Comparison of ENCODE assay signal across 8 cellular contexts in genomic region chrX:68498044-68498507, GRCh38. TPM values are rescaled to one million over a fixed set of nuclear protein-coding genes. Genes with fewer than 3 reads are reported as not detected.
DNase-seq lines count a peak whose midpoint lies in the region; ATAC-seq and TF ChIP-seq lines count a peak whose summit lies in the region.

No MANE protein-coding gene starts in this region.

- peak overlapping the region; percentile 60 for H3K4me3 ChIP-seq in cardiac muscle cell
- peak overlapping the region; percentile 68 to 89 (median 82) for H3K4me3 ChIP-seq in subcutaneous abdominal adipose tissue (ENCODE audit: low read depth in 1 of 5, low read length in 5 of 5)

- peaks cover 2% of the 10 kb centered on the region for H3K36me3 Mint-ChIP-seq in activated T-helper 1 cell treated with anti-CD3 and anti-CD28 coated beads, Interleukin-12 subunit alpha, Interleukin-12 subunit beta, Interleukin-2, Interleukin-4 antibody, amounts not matched to agents 30 ng/mL and 10 ng/mL and 1 ng/mL, durations not matched to agents 14 hours and 24 hours and 36 hours (ENCODE audit: low read depth)
- no peaks in the 10 kb centered on the region for H3K36me3 Mint-ChIP-seq in immature natural killer cell

- H3K9me3 Mint-ChIP-seq in activated T-helper 1 cell treated with anti-CD3 and anti-CD28 coated beads, Interleukin-12 subunit alpha, Interleukin-12 subunit beta, Interleukin-2, Interleukin-4 antibody, amounts not matched to agents 30 ng/mL and 10 ng/mL and 1 ng/mL, durations not matched to agents 14 hours and 24 hours and 36 hours = no peaks in the 10 kb centered on the region
- H3K9me3 Mint-ChIP-seq in immature natural killer cell = no peaks in the 10 kb centered on the region

- TF ChIP-seq CTCF in cardiac muscle cell (IDR thresholded peaks at IDR 0.05; ENCODE audit: low read depth, low read length) (peak; percentile 14), GM13977 (IDR thresholded peaks at IDR 0.05; ENCODE audit: extremely low read depth, insufficient read depth, missing control alignments) (no peak)

- H3K9me3 ChIP-seq in cardiac muscle cell (ENCODE audit: low read depth) = no peaks in the 10 kb centered on the region
- H3K9me3 ChIP-seq in subcutaneous abdominal adipose tissue (ENCODE audit: control insufficient read depth in 5 of 5, low read length in 5 of 5) = no peaks in the 10 kb centered on the region

- no peaks in the 10 kb centered on the region for H3K36me3 ChIP-seq in cardiac muscle cell
- H3K36me3 ChIP-seq in subcutaneous abdominal adipose tissue (ENCODE audit: control insufficient read depth in 5 of 5, insufficient read depth in 5 of 5, low read length in 5 of 5) = no peaks in the 10 kb centered on the region

- peak overlapping the region; percentile 96 for H3K27ac Mint-ChIP-seq in activated T-helper 1 cell treated with anti-CD3 and anti-CD28 coated beads, Interleukin-12 subunit alpha, Interleukin-12 subunit beta, Interleukin-2, Interleukin-4 antibody, amounts not matched to agents 30 ng/mL and 10 ng/mL and 1 ng/mL, durations not matched to agents 14 hours and 24 hours and 36 hours
- peak overlapping the region; percentile 89 to 98 (median 96) for H3K27ac Mint-ChIP-seq in immature natural killer cell

- no peaks in the 10 kb centered on the region for H3K27me3 Mint-ChIP-seq in activated T-helper 1 cell treated with anti-CD3 and anti-CD28 coated beads, Interleukin-12 subunit alpha, Interleukin-12 subunit beta, Interleukin-2, Interleukin-4 antibody, amounts not matched to agents 30 ng/mL and 10 ng/mL and 1 ng/mL, durations not matched to agents 14 hours and 24 hours and 36 hours (ENCODE audit: insufficient read depth)
- peaks cover 4 to 6% (median 4%) of the 10 kb centered on the region in 3 donors for H3K27me3 Mint-ChIP-seq in immature natural killer cell (ENCODE audit: low read depth in 3 of 3)

- in situ Hi-C loops in GM13977 (cut with MboI; ENCODE audit: low pct_unique_long_range_greater_than_20kb, low sequenced_read_pairs, unreplicated experiment) = no loop called here

- peaks cover under 1% of the 10 kb centered on the region for H3K4me1 Mint-ChIP-seq in activated T-helper 1 cell treated with anti-CD3 and anti-CD28 coated beads, Interleukin-12 subunit alpha, Interleukin-12 subunit beta, Interleukin-2, Interleukin-4 antibody, amounts not matched to agents 30 ng/mL and 10 ng/mL and 1 ng/mL, durations not matched to agents 14 hours and 24 hours and 36 hours (ENCODE audit: low read depth)
- peaks cover 18 to 47% of the 10 kb centered on the region in 2 donors for H3K4me1 Mint-ChIP-seq in immature natural killer cell

- intact Hi-C loops in left ventricle myocardium superior (cut with micrococcal nuclease) = no loop called here
- intact Hi-C loops in activated T-helper 1 cell treated with anti-CD3 and anti-CD28 coated beads, Interleukin-12 subunit alpha, Interleukin-12 subunit beta, Interleukin-2, Interleukin-4 antibody, amounts not matched to agents 30 ng/mL and 10 ng/mL and 1 ng/mL, durations not matched to agents 14 hours and 24 hours and 36 hours (cut with micrococcal nuclease) = loop anchor here (2.0 to 5.0 kb wide), 2 partner anchors 667 to 1634 kb away; partner anchors contain the start of genes IGBP1 and PJA1

- ATAC-seq in left ventricle myocardium superior = no peak
- ATAC-seq in GM21390 (IDR thresholded peaks at IDR 0.05; ENCODE audit: unreplicated experiment) = no peak

- DNase-seq in cardiac muscle cell (ENCODE audit: low read depth in 1 of 2, low spot score in 1 of 2) (no peak), left ventricle myocardium superior (no peak), immature natural killer cell (peak in 1 of 3 donors; percentile 2), iPS-NIHi11 (ENCODE audit: low spot score) (no peak), GM13977 (ENCODE audit: low spot score) (no peak)
- DNase-seq in activated T-helper 1 cell treated with anti-CD3 and anti-CD28 coated beads, Interleukin-12 subunit alpha, Interleukin-12 subunit beta, Interleukin-2, Interleukin-4 antibody, amounts not matched to agents 30 ng/mL and 10 ng/mL and 1 ng/mL, durations not matched to agents 14 hours and 24 hours and 36 hours (ENCODE audit: low spot score) = no peak

- H3K27me3 ChIP-seq in cardiac muscle cell (no peaks in the 10 kb centered on the region), subcutaneous abdominal adipose tissue (ENCODE audit: control insufficient read depth in 5 of 5, insufficient read depth in 4 of 5, low read length in 5 of 5) (peaks cover 0 to 3% (median 0%) of the 10 kb centered on the region in 5 donors)

- H3K4me1 ChIP-seq in cardiac muscle cell (ENCODE audit: low read depth) (no peaks in the 10 kb centered on the region), subcutaneous abdominal adipose tissue (ENCODE audit: control insufficient read depth in 5 of 5, insufficient read depth in 5 of 5, low read length in 5 of 5) (peaks cover 0 to 13% (median 9%) of the 10 kb centered on the region in 5 donors)

- peak overlapping the region; percentile 96 for H3K27ac ChIP-seq in cardiac muscle cell
- H3K27ac ChIP-seq in subcutaneous abdominal adipose tissue (ENCODE audit: low read depth, low read length) = peak overlapping the region; percentile 96

- H3K4me3 Mint-ChIP-seq in activated T-helper 1 cell treated with anti-CD3 and anti-CD28 coated beads, Interleukin-12 subunit alpha, Interleukin-12 subunit beta, Interleukin-2, Interleukin-4 antibody, amounts not matched to agents 30 ng/mL and 10 ng/mL and 1 ng/mL, durations not matched to agents 14 hours and 24 hours and 36 hours = peak overlapping the region; percentile 90
- peak overlapping the region; percentile 87 to 96 (median 91) for H3K4me3 Mint-ChIP-seq in immature natural killer cell

- H3K9ac ChIP-seq in subcutaneous abdominal adipose tissue (ENCODE audit: low read length in 5 of 5) = peak overlapping the region in 4 of 5 donors; percentile 44 to 95 (median 90)

RNA-seq across cellular contexts. Expression of gene YIPF6, which starts 0.8 kb away (rescaled TPM):
- 17.0 and 20.7 TPM in 2 replicates for total RNA-seq in cardiac muscle cell
- polyA plus RNA-seq in cardiac muscle cell = 39.2 and 53.9 TPM in 2 replicates
- 34.5 TPM for total RNA-seq in left ventricle myocardium superior
- 20.5 and 23.6 TPM in 2 replicates for total RNA-seq in activated T-helper 1 cell treated with anti-CD3 and anti-CD28 coated beads, Interleukin-12 subunit alpha, Interleukin-12 subunit beta, Interleukin-2, Interleukin-4 antibody, amounts not matched to agents 30 ng/mL and 10 ng/mL and 1 ng/mL, durations not matched to agents 14 hours and 24 hours and 36 hours
- polyA plus RNA-seq in immature natural killer cell = 10 to 100 TPM; 24.3 to 29.1 (median 25.8) TPM
